ENCODE assay signal across 8 cellular contexts in genomic region chr4:186723207-186724047, GRCh38. TPM values are rescaled to one million over a fixed set of nuclear protein-coding genes. Genes with fewer than 3 reads are reported as not detected.
DNase-seq lines count a peak whose midpoint lies in the region; ATAC-seq and TF ChIP-seq lines count a peak whose summit lies in the region.

FAT1 (minus strand) TSS chr4:186723856; CDS start chr4:186709827, 14,029 bp downstream.

- intact Hi-C loops in activated CD4-positive, alpha-beta memory T cell treated with anti-CD3 and anti-CD28 coated beads for 36 hours (cut with micrococcal nuclease) = no loop called here

- H3K4me1 ChIP-seq in BLaER1 treated with 17β-estradiol and CSF1 and Interleukin-3, amounts not matched to agents 10 nM and 100 nM = peaks cover 12 to 35% (median 28%) of the 10 kb centered on the region in 10 experiments

- H3K27ac Mint-ChIP-seq in HFFc6 = peak within 1 kb of the TSS; percentile 98
- H3K27ac Mint-ChIP-seq in activated CD4-positive, alpha-beta memory T cell treated with anti-CD3 and anti-CD28 coated beads for 36 hours = no peak within 1 kb of the TSS
- H3K27ac Mint-ChIP-seq in naive thymus-derived CD8-positive, alpha-beta T cell = no peak within 1 kb of the TSS

- peak within 1 kb of the TSS; percentile 76 to 97 (median 92) for H3K4me3 ChIP-seq in BLaER1 treated with 17β-estradiol and CSF1 and Interleukin-3, amounts not matched to agents 10 nM and 100 nM
- peak within 1 kb of the TSS; percentile 92 to 97 for H3K4me3 ChIP-seq in foreskin fibroblast (ENCODE audit: low read depth in 1 of 2, low read length in 2 of 2)

- H3K27me3 Mint-ChIP-seq in HFFc6 (ENCODE audit: insufficient read depth) = peaks cover 7% of the 10 kb centered on the region
- H3K27me3 Mint-ChIP-seq in activated CD4-positive, alpha-beta memory T cell treated with anti-CD3 and anti-CD28 coated beads for 36 hours = peaks cover 50% of the 10 kb centered on the region
- peaks cover 24 to 53% (median 40%) of the 10 kb centered on the region in 5 donors for H3K27me3 Mint-ChIP-seq in naive thymus-derived CD8-positive, alpha-beta T cell

- H3K4me1 Mint-ChIP-seq in HFFc6 (ENCODE audit: low read depth) = peaks cover 15% of the 10 kb centered on the region
- peaks cover 22% of the 10 kb centered on the region for H3K4me1 Mint-ChIP-seq in activated CD4-positive, alpha-beta memory T cell treated with anti-CD3 and anti-CD28 coated beads for 36 hours (ENCODE audit: low read depth)
- H3K4me1 Mint-ChIP-seq in naive thymus-derived CD8-positive, alpha-beta T cell = peaks cover 0 to 20% (median 13%) of the 10 kb centered on the region in 4 donors

- DNase-seq in HFFc6 (peak; percentile 41), foreskin fibroblast (peak; percentile 88 to 95), OCI-M1 (lab: John Stamatoyannopoulos, UW) (no peak)
- DNase-seq in activated CD4-positive, alpha-beta memory T cell treated with anti-CD3 and anti-CD28 coated beads for 36 hours = no peak
- DNase-seq in naive thymus-derived CD8-positive, alpha-beta T cell = no peak

- peak within 1 kb of the TSS; percentile 71 to 94 (median 90) for H3K27ac ChIP-seq in BLaER1 treated with 17β-estradiol and CSF1 and Interleukin-3, amounts not matched to agents 10 nM and 100 nM

- H3K9me3 ChIP-seq in BLaER1 treated with 17β-estradiol and CSF1 and Interleukin-3, amounts not matched to agents 10 nM and 100 nM (replicated peaks in 1 of 11) = peaks cover 23 to 36% (median 32%) of the 10 kb centered on the region in 11 experiments

- peak within 1 kb of the TSS; percentile 85 to 99 (median 94) for H3K4me2 ChIP-seq in BLaER1 treated with 17β-estradiol and CSF1 and Interleukin-3, amounts not matched to agents 10 nM and 100 nM

- no peak for TF ChIP-seq CTCF in HFFc6 (IDR thresholded peaks at IDR 0.05)
- no peak for TF ChIP-seq CTCF in foreskin fibroblast (IDR thresholded peaks at IDR 0.05; ENCODE audit: low read depth, low read length)

- peaks cover 0 to 27% (median 0%) of the 10 kb centered on the region in 11 experiments; a peak in 5 of 22 replicates for H4K20me1 ChIP-seq in BLaER1 treated with 17β-estradiol and CSF1 and Interleukin-3, amounts not matched to agents 10 nM and 100 nM

- peak within 1 kb of the TSS; percentile 84 to 94 (median 91) for H3K9ac ChIP-seq in BLaER1 treated with 17β-estradiol and CSF1 and Interleukin-3, amounts not matched to agents 10 nM and 100 nM

- peaks cover 0 to 34% (median 23%) of the 10 kb centered on the region in 11 experiments; a peak in 18 of 22 replicates for H3K36me3 ChIP-seq in BLaER1 treated with 17β-estradiol and CSF1 and Interleukin-3, amounts not matched to agents 10 nM and 100 nM

- H3K4me3 Mint-ChIP-seq in HFFc6 = peak within 1 kb of the TSS; percentile 100
- H3K4me3 Mint-ChIP-seq in activated CD4-positive, alpha-beta memory T cell treated with anti-CD3 and anti-CD28 coated beads for 36 hours = peak within 1 kb of the TSS; percentile 39
- peak within 1 kb of the TSS; percentile 16 to 68 (median 50) for H3K4me3 Mint-ChIP-seq in naive thymus-derived CD8-positive, alpha-beta T cell

- H3K36me3 Mint-ChIP-seq in HFFc6 (ENCODE audit: low read depth) = peaks cover 41% of the 10 kb centered on the region
- peaks cover 2% of the 10 kb centered on the region for H3K36me3 Mint-ChIP-seq in activated CD4-positive, alpha-beta memory T cell treated with anti-CD3 and anti-CD28 coated beads for 36 hours
- H3K36me3 Mint-ChIP-seq in naive thymus-derived CD8-positive, alpha-beta T cell = peaks cover 3 to 9% (median 5%) of the 10 kb centered on the region in 3 donors

- POLR2A ChIA-PET in activated CD4-positive, alpha-beta memory T cell treated with anti-CD3 and anti-CD28 coated beads for 36 hours (lab: Charles Lee) = no interaction called here
- POLR2A ChIA-PET in naive thymus-derived CD8-positive, alpha-beta T cell (lab: Charles Lee) = no interaction called here

- ATAC-seq in naive thymus-derived CD8-positive, alpha-beta T cell = no peak
- ATAC-seq in GM19397 (IDR thresholded peaks at IDR 0.05; ENCODE audit: unreplicated experiment) = no peak
- no peak for ATAC-seq in GM19455 (IDR thresholded peaks at IDR 0.05; ENCODE audit: unreplicated experiment)

- CTCF ChIA-PET in activated CD4-positive, alpha-beta memory T cell treated with anti-CD3 and anti-CD28 coated beads for 36 hours (lab: Charles Lee) = interaction anchor here (1.2 kb wide), 1 partner anchor 29 kb away, joined by 3 read pairs; no protein-coding TSS in a partner anchor

- H3K27me3 ChIP-seq in BLaER1 treated with 17β-estradiol and CSF1 and Interleukin-3, amounts not matched to agents 10 nM and 100 nM = peaks cover 0 to 10% (median 0%) of the 10 kb centered on the region in 11 experiments; a peak in 5 of 22 replicates

- peaks cover 4% of the 10 kb centered on the region; the same call in 1 of the 2 replicates for H3K9me3 Mint-ChIP-seq in HFFc6
- H3K9me3 Mint-ChIP-seq in activated CD4-positive, alpha-beta memory T cell treated with anti-CD3 and anti-CD28 coated beads for 36 hours = no peaks in the 10 kb centered on the region
- H3K9me3 Mint-ChIP-seq in naive thymus-derived CD8-positive, alpha-beta T cell = peaks cover 0 to 11% (median 4%) of the 10 kb centered on the region in 9 donors

RNA-seq across cellular contexts. Expression of gene FAT1, which starts in this region (rescaled TPM):
- 100 to 1,000 TPM; 238 to 483 (median 287) TPM for total RNA-seq in HFFc6 (2021; fragmentation: NEBNext Ultra II Directional; extraction: Animal tissue kit (Norgen Biotek cat#: 25700))
- total RNA-seq in activated CD4-positive, alpha-beta memory T cell treated with anti-CD3 and anti-CD28 coated beads for 36 hours = not detected
- total RNA-seq in naive thymus-derived CD8-positive, alpha-beta T cell = not detected
- polyA plus RNA-seq in naive thymus-derived CD8-positive, alpha-beta T cell = not detected

Comparison
In these comparisons a context has a peak if more than half of its experiments do, and no peak if none do; other contexts are left out.
1. RNA of gene FAT1 (total RNA-seq): 238 to 483 TPM in HFFc6; not detected in activated CD4-positive, alpha-beta memory T cell treated with anti-CD3 and anti-CD28 coated beads for 36 hours and not detected in naive thymus-derived CD8-positive, alpha-beta T cell; every median in the first group is over 100 times any median in the second.
2. DNase-seq: peak in HFFc6 (single experiment) and foreskin fibroblast (2 of 2); none in activated CD4-positive, alpha-beta memory T cell treated with anti-CD3 and anti-CD28 coated beads for 36 hours (single experiment), naive thymus-derived CD8-positive, alpha-beta T cell (0 of 10) and OCI-M1 (single experiment).
3. H3K4me3 Mint-ChIP-seq: peak in every context shown above with its lines; median percentile 100 in HFFc6; 50 in naive thymus-derived CD8-positive, alpha-beta T cell; 39 in activated CD4-positive, alpha-beta memory T cell treated with anti-CD3 and anti-CD28 coated beads for 36 hours.